Comparison of ENCODE assay signal across 11 cellular contexts in genomic region chr1:11720033-11720376, GRCh38. TPM values are rescaled to one million over a fixed set of nuclear protein-coding genes. Genes with fewer than 3 reads are reported as not detected.
DNase-seq lines count a peak whose midpoint lies in the region; TF ChIP-seq lines count a peak whose summit lies in the region.
"Had no signal": no experiment of that assay in that cellular context is flagged by ENCODE, and none has a peak within 500 bp of the region (broad histone marks: within the 10 kb centered on the region; RNA-seq: fewer than 3 reads in every experiment).

No MANE protein-coding gene starts in this region.

- TF ChIP-seq EP300 in stomach (IDR thresholded peaks at IDR 0.05): no peak

- 60 to 73% (median 62%) methylated on average over 12 of the region's 12 CpGs for WGBS in stomach, 5 donors

- no peaks in the 10 kb centered on the region for H3K27me3 Mint-ChIP-seq in activated naive CD4-positive, alpha-beta T cell treated with anti-CD3 and anti-CD28 coated beads, Interleukin-2, amount 50 U/mL, for 24 hours

- H3K9me3 ChIP-seq in WERI-Rb-1 (ENCODE audit: severe bottlenecking): no peaks in the 10 kb centered on the region
- H3K9me3 ChIP-seq in fibroblast of lung (ENCODE audit: control insufficient read depth, insufficient read depth, low read depth, low read length): no peaks in the 10 kb centered on the region
- no peaks in the 10 kb centered on the region for H3K9me3 ChIP-seq in stomach
- H3K9me3 ChIP-seq: ascending aorta, tibial nerve had no signal

- peak overlapping the region; percentile 75 for H3K4me2 ChIP-seq in fibroblast of lung (ENCODE audit: extremely low read depth, insufficient read depth, low read length)

- H3K4me3 Mint-ChIP-seq in activated naive CD4-positive, alpha-beta T cell treated with anti-CD3 and anti-CD28 coated beads, Interleukin-2, amount 50 U/mL, for 24 hours: peak overlapping the region; percentile 85

- no peaks in the 10 kb centered on the region for H3K4me1 ChIP-seq in fibroblast of lung (ENCODE audit: control insufficient read depth, extremely low read depth, insufficient read depth, low read length)
- H3K4me1 ChIP-seq in stomach: peaks cover 0 to 43% (median 20%) of the 10 kb centered on the region in 4 donors

- H3K27me3 ChIP-seq in WERI-Rb-1 (ENCODE audit: insufficient read depth, low read depth, severe bottlenecking): no peaks in the 10 kb centered on the region
- peaks cover 5% of the 10 kb centered on the region for H3K27me3 ChIP-seq in fibroblast of lung (ENCODE audit: control insufficient read depth, insufficient read depth, low read length)
- peaks cover 0 to 5% (median 0%) of the 10 kb centered on the region in 3 donors for H3K27me3 ChIP-seq in stomach
- H3K27me3 ChIP-seq: ascending aorta, tibial nerve had no signal

- TF ChIP-seq POLR2A in stomach (IDR thresholded peaks at IDR 0.05): no peak

- no peak for DNase-seq in activated naive CD4-positive, alpha-beta T cell treated with Interleukin-2 at 50 U/mL for 16 hours
- DNase-seq in WERI-Rb-1: no peak
- DNase-seq in fibroblast of lung (ENCODE audit: low read depth in 2 of 2): no peak
- DNase-seq in stomach: no peak
- DNase-seq in epidermal melanocyte (ENCODE audit: insufficient read length, low spot score): no peak
- no peak for DNase-seq in medulla oblongata (ENCODE audit: extremely low spot score)
- DNase-seq in amniotic stem cell (lab: John Stamatoyannopoulos, UW): no peak
- DNase-seq: NCI-H1417 treated with DMSO at 0.1 percent for 48 hours had no signal

- H3K36me3 ChIP-seq in WERI-Rb-1: peaks cover 4% of the 10 kb centered on the region
- H3K36me3 ChIP-seq in fibroblast of lung (ENCODE audit: control insufficient read depth, insufficient read depth, low read length): no peaks in the 10 kb centered on the region
- H3K36me3 ChIP-seq in stomach: no peaks in the 10 kb centered on the region
- H3K36me3 ChIP-seq: ascending aorta, tibial nerve had no signal

- H3K9me3 Mint-ChIP-seq in activated naive CD4-positive, alpha-beta T cell treated with anti-CD3 and anti-CD28 coated beads, Interleukin-2, amount 50 U/mL, for 24 hours: no peaks in the 10 kb centered on the region

- H3K27ac ChIP-seq in WERI-Rb-1 (peak overlapping the region; percentile 66; the same call in 1 of the 2 replicates), fibroblast of lung (ENCODE audit: insufficient read depth, low read length) (no peak overlapping the region), stomach (peak overlapping the region in 3 of 5 donors; percentile 77 to 87 (median 84))
- H3K27ac ChIP-seq: ascending aorta had no signal

- no peaks in the 10 kb centered on the region for H3K36me3 Mint-ChIP-seq in activated naive CD4-positive, alpha-beta T cell treated with anti-CD3 and anti-CD28 coated beads, Interleukin-2, amount 50 U/mL, for 24 hours

- peak overlapping the region; percentile 96 for H3K27ac Mint-ChIP-seq in activated naive CD4-positive, alpha-beta T cell treated with anti-CD3 and anti-CD28 coated beads, Interleukin-2, amount 50 U/mL, for 24 hours

- intact Hi-C loops in stomach (cut with DNase I; ENCODE audit: low total_unique reads): loop anchor here (5.0 kb wide), 1 partner anchor 73 kb away; no protein-coding TSS in a partner anchor

- H3K4me1 Mint-ChIP-seq in activated naive CD4-positive, alpha-beta T cell treated with anti-CD3 and anti-CD28 coated beads, Interleukin-2, amount 50 U/mL, for 24 hours: peaks cover 15% of the 10 kb centered on the region

- no peaks in the 10 kb centered on the region for H4K20me1 ChIP-seq in fibroblast of lung (ENCODE audit: control insufficient read depth, extremely low read depth, insufficient read depth, low read length)

- no peak overlapping the region for H2AFZ ChIP-seq in fibroblast of lung (ENCODE audit: low read length)

- H3K4me3 ChIP-seq in WERI-Rb-1 (ENCODE audit: low read depth, low read length): no peak overlapping the region
- no peak overlapping the region for H3K4me3 ChIP-seq in fibroblast of lung (replicated peaks in 1 of 4; ENCODE audit: control extremely low read depth in 1 of 4, insufficient read depth in 1 of 4, low read depth in 3 of 4, low read length in 4 of 4)
- peak overlapping the region in 3 of 4 donors; percentile 45 to 53 (median 49) for H3K4me3 ChIP-seq in stomach

- TF ChIP-seq CTCF in WERI-Rb-1 (IDR thresholded peaks at IDR 0.05; ENCODE audit: low read depth, low read length) (no peak), fibroblast of lung (conservative IDR thresholded peaks at IDR 0.05 in 1 of 2, IDR thresholded peaks at IDR 0.05 in 1 of 2; ENCODE audit: low read depth in 1 of 2, low read length in 2 of 2) (no peak), stomach (IDR thresholded peaks at IDR 0.05) (peak in 1 of 7 experiments; percentile 8)

- H3K79me2 ChIP-seq in fibroblast of lung (ENCODE audit: control insufficient read depth, insufficient read depth, low read length): no peaks in the 10 kb centered on the region

- H3K9ac ChIP-seq in fibroblast of lung (ENCODE audit: insufficient read depth, low read length): no peak overlapping the region

RNA-seq across cellular contexts. Expression of gene AGTRAP, which starts 15.9 kb away (rescaled TPM):
- total RNA-seq in fibroblast of lung (47.3 and 58.8 TPM in 2 replicates), stomach (10 to 100 TPM in 4 of 5 donors, 1 to 10 TPM in 1; 4.1 to 76.3 (median 21.6) TPM)
- polyA plus RNA-seq in fibroblast of lung (21.0 and 25.5 TPM in 2 replicates), stomach (10 to 100 TPM; 27.8 to 60.3 (median 32.6) TPM)
- polyA plus RNA-seq in fibroblast of lung (2012): 39.2 and 41.6 TPM in 2 replicates
- 50.2 and 57.2 TPM in 2 replicates for polyA minus RNA-seq in fibroblast of lung (ENCODE audit: low replicate concordance)

RNA-seq across cellular contexts. Expression of gene DRAXIN, which starts 28.5 kb away (rescaled TPM):
- 0.50 and 0.51 TPM in 2 replicates for total RNA-seq in fibroblast of lung
- polyA plus RNA-seq in fibroblast of lung: 0.03 and 0.21 TPM in 2 replicates
- 0.03 and 0.25 TPM in 2 replicates for polyA plus RNA-seq in fibroblast of lung (2012)
- 0.37 TPM in 1 of 2 replicates, not detected in the other for polyA minus RNA-seq in fibroblast of lung (ENCODE audit: low replicate concordance)
- under 1 TPM in 1 of 5 donors, not detected in 4; 0.18 TPM for total RNA-seq in stomach
- under 1 TPM in 2 of 3 donors, not detected in 1; 0.03 to 0.06 TPM for polyA plus RNA-seq in stomach

RNA-seq across cellular contexts. Expression of gene MAD2L2, which starts 39.1 kb away (rescaled TPM):
- 43.4 and 48.9 TPM in 2 replicates for total RNA-seq in fibroblast of lung
- polyA plus RNA-seq in fibroblast of lung: 35.0 and 59.3 TPM in 2 replicates
- polyA plus RNA-seq in fibroblast of lung (2012): 41.8 and 67.1 TPM in 2 replicates
- 37.9 and 54.5 TPM in 2 replicates for polyA minus RNA-seq in fibroblast of lung (ENCODE audit: low replicate concordance)
- total RNA-seq in stomach: 10 to 100 TPM in 3 of 5 donors, 1 to 10 TPM in 2; 7.2 to 23.9 (median 14.3) TPM
- 10 to 100 TPM; 45.6 to 54.4 (median 47.3) TPM for polyA plus RNA-seq in stomach

RNA-seq across cellular contexts. Expression of gene C1orf167, which starts 42.0 kb away (rescaled TPM):
- 0.99 and 1.3 TPM in 2 replicates for total RNA-seq in fibroblast of lung
- 0.28 and 0.39 TPM in 2 replicates for polyA plus RNA-seq in fibroblast of lung
- 0.38 and 1.5 TPM in 2 replicates for polyA plus RNA-seq in fibroblast of lung (2012)
- 0.47 and 0.48 TPM in 2 replicates for polyA minus RNA-seq in fibroblast of lung (ENCODE audit: low replicate concordance)
- 1 to 10 TPM in 1 of 5 donors, not detected in 4; 1.6 TPM for total RNA-seq in stomach
- polyA plus RNA-seq in stomach: 1 to 10 TPM in 2 of 3 donors, not detected in 1; 2.0 to 4.7 TPM
- total RNA-seq: ascending aorta had no signal

RNA-seq across cellular contexts. Expression of gene FBXO6, which starts 56.0 kb away (rescaled TPM):
- total RNA-seq in fibroblast of lung: 7.4 and 11.4 TPM in 2 replicates
- polyA plus RNA-seq in fibroblast of lung: 7.3 and 8.0 TPM in 2 replicates
- polyA plus RNA-seq in fibroblast of lung (2012): 7.1 and 7.3 TPM in 2 replicates
- 7.8 and 10.4 TPM in 2 replicates for polyA minus RNA-seq in fibroblast of lung (ENCODE audit: low replicate concordance)
- total RNA-seq in stomach: 1 to 10 TPM in 4 of 5 donors, not detected in 1; 1.2 to 9.1 (median 7.1) TPM
- 10 to 100 TPM; 14.1 to 15.7 (median 15.0) TPM for polyA plus RNA-seq in stomach

Comparison
In these comparisons a context has a peak if more than half of its experiments do, and no peak if none do; other contexts are left out.
1. H3K4me3 ChIP-seq: peak in stomach (3 of 4); none in WERI-Rb-1 (single experiment) and fibroblast of lung (0 of 4).